16 cellular contexts compared by ENCODE assay signal in the genomic region with DNA sequence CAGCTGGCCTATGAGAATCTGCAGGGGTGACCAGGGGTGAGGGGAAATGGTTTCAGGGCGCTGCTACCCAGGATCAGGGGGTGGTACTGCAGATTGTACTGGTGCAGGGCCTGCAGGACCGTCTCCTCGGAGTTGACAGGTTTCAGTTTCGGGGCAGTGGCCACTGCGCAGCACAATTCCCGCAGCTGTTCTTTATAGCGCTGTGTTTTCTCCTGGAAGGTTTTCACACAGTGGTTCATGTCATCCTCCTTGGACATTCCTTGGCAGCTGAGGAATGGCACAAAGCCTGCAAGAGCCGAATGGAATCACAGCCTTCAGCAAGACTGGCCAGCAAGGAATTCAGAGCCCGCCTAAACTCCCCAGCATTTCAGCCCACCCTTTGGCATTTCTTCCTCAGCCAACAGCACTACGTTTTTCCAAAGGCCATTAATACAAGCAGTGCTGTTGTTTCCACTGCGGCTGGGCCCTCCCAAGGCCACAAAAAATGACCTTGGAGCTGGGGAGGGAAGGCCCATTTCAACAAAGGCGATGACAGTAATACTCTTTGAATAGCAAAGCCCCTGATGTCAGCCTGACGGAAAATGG. TPM values are rescaled to one million over a fixed set of nuclear protein-coding genes. Genes with fewer than 3 reads are reported as not detected.
A peak's percentile ranks its signal among the peaks of the same experiment; 100 is the strongest.
DNase-seq lines count a peak whose midpoint lies in the region; ATAC-seq and TF ChIP-seq lines count a peak whose summit lies in the region.
"Had no signal": no experiment of that assay in that cellular context is flagged by ENCODE, and none has a peak within 500 bp of the region (broad histone marks: within the 10 kb centered on the region; RNA-seq: fewer than 3 reads in every experiment).

No MANE protein-coding gene starts in this region.

- H3K27me3 ChIP-seq in right cardiac atrium (ENCODE audit: control insufficient read depth, insufficient read depth), result no peaks in the 10 kb centered on the region
- H3K27me3 ChIP-seq in sigmoid colon, result peaks cover 4 to 12% (median 7%) of the 10 kb centered on the region in 3 donors
- H3K27me3 ChIP-seq in spleen (replicated peaks in 1 of 7), result peaks cover 0 to 17% (median 0%) of the 10 kb centered on the region in 7 donors
- H3K27me3 ChIP-seq: BE2C had no signal

- H3K4me3 ChIP-seq in right cardiac atrium (ENCODE audit: low read length) (no peak overlapping the region), sigmoid colon (peak overlapping the region in 3 of 4 donors; percentile 25 to 29 (median 26)), spleen (peak overlapping the region in 1 of 8 donors; percentile 7)
- H3K4me3 ChIP-seq: HAP-1, skin epidermis had no signal

- H3K36me3 Mint-ChIP-seq in brain, result no peaks in the 10 kb centered on the region
- H3K36me3 Mint-ChIP-seq in type B pancreatic cell, result peaks cover 8% of the 10 kb centered on the region
- H3K36me3 Mint-ChIP-seq in activated naive CD8-positive, alpha-beta T cell treated with anti-CD3 and anti-CD28 coated beads for 36 hours, result no peaks in the 10 kb centered on the region

- H3K9me3 ChIP-seq in right cardiac atrium (ENCODE audit: control insufficient read depth, low read length) (no peaks in the 10 kb centered on the region), sigmoid colon (no peaks in the 10 kb centered on the region), spleen (peaks cover 0 to 3% (median 0%) of the 10 kb centered on the region in 8 donors)
- H3K9me3 ChIP-seq: BE2C, HAP-1 had no signal

- 54% methylated on average over 13 of the region's 13 CpGs for WGBS in right cardiac atrium
- WGBS in sigmoid colon, 2 donors, result 71 to 77% methylated on average over 13 of the region's 13 CpGs
- WGBS in spleen, 5 donors, result 57 to 76% (median 67%) methylated on average over 13 of the region's 13 CpGs

- DNase-seq in EH (ENCODE audit: low read depth) (peak; percentile 30), right cardiac atrium (peak; percentile 72 to 86 (median 75)), sigmoid colon (peak; percentile 77), type B pancreatic cell (ENCODE audit: extremely low spot score, unreplicated experiment) (no peak), spleen (no peak)
- DNase-seq in activated naive CD4-positive, alpha-beta T cell treated with anti-CD3 and anti-CD28 coated beads, Interleukin-2, amount 50 U/mL, for 16 hours, result no peak
- DNase-seq in activated naive CD8-positive, alpha-beta T cell treated with anti-CD3 and anti-CD28 coated beads for 36 hours, result no peak
- DNase-seq: activated T-cell treated with anti-CD3 and anti-CD28 coated beads, Interleukin-2, amount 50 U/mL, for 1 hour; BE2C; DMS79 treated with DMSO at 0.1 percent for 48 hours; NCI-H1092 treated with DMSO at 0.1 percent for 48 hours; NCI-H526 treated with DMSO at 0.1 percent for 48 hours had no signal

- H3K27ac ChIP-seq in right cardiac atrium (ENCODE audit: low read length) (peak overlapping the region; percentile 27), sigmoid colon (peak overlapping the region; percentile 26 to 55 (median 52)), spleen (peak overlapping the region in 4 of 8 donors; percentile 9 to 56 (median 45))
- H3K27ac ChIP-seq: skin epidermis had no signal

- H3K4me1 ChIP-seq in right cardiac atrium (ENCODE audit: control insufficient read depth, insufficient read depth, low read length) (no peaks in the 10 kb centered on the region), sigmoid colon (peaks cover 0 to 16% (median 13%) of the 10 kb centered on the region in 4 donors), spleen (peaks cover 0 to 9% (median 0%) of the 10 kb centered on the region in 6 donors)
- H3K4me1 ChIP-seq: BE2C had no signal

- TF ChIP-seq EP300 in sigmoid colon (IDR thresholded peaks at IDR 0.05), result no peak

- H3K4me1 Mint-ChIP-seq in brain (peaks cover 19% of the 10 kb centered on the region), type B pancreatic cell (ENCODE audit: unreplicated experiment) (peaks cover 14% of the 10 kb centered on the region)
- H3K4me1 Mint-ChIP-seq in activated naive CD8-positive, alpha-beta T cell treated with anti-CD3 and anti-CD28 coated beads for 36 hours, result no peaks in the 10 kb centered on the region

- peak; percentile 78 for ATAC-seq in right cardiac atrium

- H3K36me3 ChIP-seq in sigmoid colon (no peaks in the 10 kb centered on the region), spleen (no peaks in the 10 kb centered on the region)
- H3K36me3 ChIP-seq: BE2C, HAP-1 had no signal

- peaks cover 14% of the 10 kb centered on the region for H3K27me3 Mint-ChIP-seq in brain
- no peaks in the 10 kb centered on the region for H3K27me3 Mint-ChIP-seq in type B pancreatic cell
- peaks cover 32% of the 10 kb centered on the region for H3K27me3 Mint-ChIP-seq in activated naive CD8-positive, alpha-beta T cell treated with anti-CD3 and anti-CD28 coated beads for 36 hours

- peak overlapping the region in 3 of 5 experiments; percentile 23 to 63 (median 50) for H3K27ac Mint-ChIP-seq in brain
- H3K27ac Mint-ChIP-seq in type B pancreatic cell, result no peak overlapping the region
- H3K27ac Mint-ChIP-seq in activated naive CD8-positive, alpha-beta T cell treated with anti-CD3 and anti-CD28 coated beads for 36 hours, result no peak overlapping the region

- H3K9me3 Mint-ChIP-seq in brain, result peaks cover 0 to 5% (median 2%) of the 10 kb centered on the region in 5 experiments
- H3K9me3 Mint-ChIP-seq in type B pancreatic cell, result peaks cover 5% of the 10 kb centered on the region
- no peaks in the 10 kb centered on the region for H3K9me3 Mint-ChIP-seq in activated naive CD8-positive, alpha-beta T cell treated with anti-CD3 and anti-CD28 coated beads for 36 hours

- intact Hi-C loops in right cardiac atrium (cut with DNase I), result no loop called here
- intact Hi-C loops in sigmoid colon (cut with DNase I), result no loop called here
- intact Hi-C loops in spleen (cut with DNase I; ENCODE audit: low total_unique reads), result no loop called here

- peak overlapping the region in 2 of 5 experiments; percentile 5 for H3K4me3 Mint-ChIP-seq in brain
- no peak overlapping the region for H3K4me3 Mint-ChIP-seq in type B pancreatic cell
- no peak overlapping the region for H3K4me3 Mint-ChIP-seq in activated naive CD8-positive, alpha-beta T cell treated with anti-CD3 and anti-CD28 coated beads for 36 hours

- no peak for TF ChIP-seq POLR2A in sigmoid colon (IDR thresholded peaks at IDR 0.05)
- no peak for TF ChIP-seq POLR2A in spleen (IDR thresholded peaks at IDR 0.05)

- no peak for TF ChIP-seq CTCF in brain (conservative IDR thresholded peaks at IDR 0.05)
- TF ChIP-seq CTCF in sigmoid colon (IDR thresholded peaks at IDR 0.05), result no peak
- TF ChIP-seq CTCF in type B pancreatic cell (conservative IDR thresholded peaks at IDR 0.05), result no peak
- no peak for TF ChIP-seq CTCF in spleen (IDR thresholded peaks at IDR 0.05 in 8 of 11, conservative IDR thresholded peaks at IDR 0.05 in 3 of 11)

RNA-seq across cellular contexts. Expression of a gene that starts 44.9 kb away (rescaled TPM):
- polyA plus RNA-seq in brain (ENCODE audit: insufficient read depth, low read depth, low replicate concordance) (not detected), right cardiac atrium (not detected), sigmoid colon (1 to 10 TPM in 1 of 3 donors, under 1 TPM in 1, not detected in 1; 0.95 to 1.8 TPM), spleen (under 1 TPM in 2 of 3 donors, not detected in 1; 0.07 to 0.15 TPM)
- total RNA-seq in right cardiac atrium (not detected), sigmoid colon (not detected), type B pancreatic cell (ENCODE audit: low replicate concordance) (0.69 and 1.2 TPM in 2 replicates), spleen (under 1 TPM in 2 of 7 donors, not detected in 5; 0.37 to 0.60 TPM)
- not detected for total RNA-seq in activated naive CD8-positive, alpha-beta T cell treated with anti-CD3 and anti-CD28 coated beads for 36 hours
- total RNA-seq: HT1080 had no signal

Comparison
In these comparisons a context has a peak if more than half of its experiments do, and no peak if none do; other contexts are left out.
1. DNase-seq: peak in EH (single experiment), right cardiac atrium (3 of 3) and sigmoid colon (single experiment); none in activated naive CD4-positive, alpha-beta T cell treated with anti-CD3 and anti-CD28 coated beads, Interleukin-2, amount 50 U/mL, for 16 hours (single experiment), type B pancreatic cell (single experiment), activated naive CD8-positive, alpha-beta T cell treated with anti-CD3 and anti-CD28 coated beads for 36 hours (single experiment) and spleen (single experiment).
2. H3K27ac Mint-ChIP-seq: peak in brain (3 of 5); none in type B pancreatic cell (single experiment) and activated naive CD8-positive, alpha-beta T cell treated with anti-CD3 and anti-CD28 coated beads for 36 hours (single experiment).